In genomic region chr12:124073636-124074035, GRCh38 we compare ENCODE assay signal across 1 cellular context.
TF ChIP-seq lines count a peak whose summit lies in the region.

No MANE protein-coding gene starts in this region.

TF ChIP-seq in H1, 55 proteins besides CTCF, POLR2A, EP300 and RAD21 (continued from another document):
- no peak for TF ChIP-seq CHD7 (IDR thresholded peaks at IDR 0.05; ENCODE audit: insufficient replicate concordance, low read length)
- TF ChIP-seq BACH1 (IDR thresholded peaks at IDR 0.05; ENCODE audit: low read length), result no peak
- TF ChIP-seq BRCA1 (IDR thresholded peaks at IDR 0.05; ENCODE audit: low read depth, low read length), result no peak
- TF ChIP-seq SP2 (IDR thresholded peaks at IDR 0.05; ENCODE audit: low read length), result no peak
- no peak for TF ChIP-seq CTBP2 (IDR thresholded peaks at IDR 0.05; ENCODE audit: borderline replicate concordance, insufficient read depth, insufficient read length, low read length)
- TF ChIP-seq EZH2 (IDR thresholded peaks at IDR 0.05; ENCODE audit: low read depth, low read length, severe bottlenecking), result no peak
- TF ChIP-seq CEBPB (IDR thresholded peaks at IDR 0.05; ENCODE audit: low read depth, low read length), result no peak
- TF ChIP-seq NANOG (IDR thresholded peaks at IDR 0.05; ENCODE audit: insufficient read depth, low read depth, low read length, poor library complexity, severe bottlenecking), result no peak
- TF ChIP-seq, protein P1, sequence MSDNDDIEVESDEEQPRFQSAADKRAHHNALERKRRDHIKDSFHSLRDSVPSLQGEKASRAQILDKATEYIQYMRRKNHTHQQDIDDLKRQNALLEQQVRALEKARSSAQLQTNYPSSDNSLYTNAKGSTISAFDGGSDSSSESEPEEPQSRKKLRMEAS (IDR thresholded peaks at IDR 0.05), result no peak
- no peak for TF ChIP-seq BCL11A (IDR thresholded peaks at IDR 0.05; ENCODE audit: low read depth in 2 of 2, low read length in 2 of 2)
